2 cellular contexts compared by ENCODE assay signal in the genomic region with DNA sequence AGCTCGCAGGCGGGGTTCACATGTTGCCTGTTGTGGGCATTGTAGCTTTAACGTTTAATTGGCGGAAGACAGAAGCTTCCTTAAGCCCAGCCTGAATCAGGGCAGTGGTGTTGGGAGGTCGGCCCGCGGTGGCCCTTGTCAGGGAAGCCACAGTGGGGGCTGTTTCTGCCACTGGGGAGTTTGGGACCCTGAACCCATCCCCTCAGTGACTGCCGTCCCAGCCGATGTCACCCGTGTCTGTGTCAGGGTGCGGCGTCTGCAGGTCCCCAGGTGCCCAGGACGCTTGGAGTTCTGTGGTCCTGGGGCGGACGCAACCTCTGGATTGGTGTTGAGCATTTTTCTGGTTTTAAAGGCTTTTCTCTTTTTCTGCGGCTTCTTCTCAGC. TPM values are rescaled to one million over a fixed set of nuclear protein-coding genes. Genes with fewer than 3 reads are reported as not detected.
"Had no signal": no experiment of that assay in that cellular context is flagged by ENCODE, and none has a peak within 500 bp of the region (broad histone marks: within the 10 kb centered on the region; RNA-seq: fewer than 3 reads in every experiment).

No MANE protein-coding gene starts in this region.

RNA-seq across cellular contexts. Expression of a gene that starts 31.0 kb away (rescaled TPM):
- total RNA-seq: LHCN-M2, M059J had no signal

RNA-seq across cellular contexts. Expression of a gene that starts 59.4 kb away (rescaled TPM):
- total RNA-seq: LHCN-M2 had no signal
